Comparison of ENCODE assay signal across 22 cellular contexts in genomic region chr2:51624995-51625394, GRCh38.
DNase-seq lines count a peak whose midpoint lies in the region; ATAC-seq and TF ChIP-seq lines count a peak whose summit lies in the region.
"Had no signal": no experiment of that assay in that cellular context is flagged by ENCODE, and none has a peak within 500 bp of the region (broad histone marks: within the 10 kb centered on the region; RNA-seq: fewer than 3 reads in every experiment).

No MANE protein-coding gene starts in this region.

- no peaks in the 10 kb centered on the region for H3K9me3 ChIP-seq in hepatocyte (ENCODE audit: low read depth)
- H3K9me3 ChIP-seq: BLaER1, gastroesophageal sphincter had no signal

- H4K20me1 ChIP-seq in hepatocyte (ENCODE audit: insufficient read depth, poor library complexity, severe bottlenecking): no peaks in the 10 kb centered on the region
- H4K20me1 ChIP-seq: BLaER1 had no signal

- no peaks in the 10 kb centered on the region for H3K36me3 ChIP-seq in hepatocyte (replicated peaks; ENCODE audit: insufficient read depth, low read depth)
- H3K36me3 ChIP-seq: BLaER1, gastroesophageal sphincter had no signal

- no peaks in the 10 kb centered on the region for H3K4me1 ChIP-seq in hepatocyte (ENCODE audit: insufficient read depth)
- H3K4me1 ChIP-seq: BLaER1, gastroesophageal sphincter had no signal

- ATAC-seq in GM19395 (IDR thresholded peaks at IDR 0.05; ENCODE audit: unreplicated experiment): no peak
- ATAC-seq: activated naive CD8-positive, alpha-beta T cell treated with anti-CD3 and anti-CD28 coated beads, Interleukin-2, amount 50 U/mL, for 24 hours; gastroesophageal sphincter; left colon had no signal

- DNase-seq in HS-5 (ENCODE audit: low read depth): peak; percentile 36
- DNase-seq in astrocyte of the hippocampus (ENCODE audit: low read depth, low spot score): peak; percentile 47
- peak; percentile 1 for DNase-seq in fibroblast of the conjunctiva (ENCODE audit: low read depth)
- DNase-seq in stromal cell of bone marrow (ENCODE audit: low read depth): peak; percentile 40
- DNase-seq in hepatocyte (ENCODE audit: low spot score): no peak
- DNase-seq in NCI-H748 treated with DMSO at 0.1 percent for 48 hours (lab: John Stamatoyannopoulos, UW): no peak
- DNase-seq in NCI-H2029 treated with DMSO at 0.1 percent for 48 hours (lab: John Stamatoyannopoulos, UW): no peak
- DNase-seq: activated CD4-positive, alpha-beta T cell treated with anti-CD3 and anti-CD28 coated beads, Interleukin-2, amount 10 ng/mL, durations not matched to agents 24 days and 14 days; activated naive CD8-positive, alpha-beta T cell treated with anti-CD3 and anti-CD28 coated beads, Interleukin-2, amount 50 U/mL, for 24 hours; cerebellar nuclear complex; H9; left colon; midbrain; NCI-H1048; NCI-H2029; NCI-H446; nephron progenitor cell; stimulated activated CD4-positive, alpha-beta T cell treated with anti-CD3 and anti-CD28 coated beads, Interleukin-4, amount 100 ng/mL, for 24 hours had no signal

- H3K4me2 ChIP-seq in hepatocyte: no peak overlapping the region
- H3K4me2 ChIP-seq: BLaER1 had no signal

- no peaks in the 10 kb centered on the region for H3K27me3 ChIP-seq in hepatocyte
- H3K27me3 ChIP-seq: BLaER1, gastroesophageal sphincter had no signal

- no peak for TF ChIP-seq CTCF in hepatocyte (IDR thresholded peaks at IDR 0.05; ENCODE audit: poor library complexity)

- no peaks in the 10 kb centered on the region for H3K79me2 ChIP-seq in hepatocyte

- WGBS in hepatocyte (ENCODE audit: low lambda C conversion rate, missing lambda C conversion rate): 76% methylated on average over 3 of the region's 3 CpGs

- no peaks in the 10 kb centered on the region for H3K9me2 ChIP-seq in hepatocyte (replicated peaks; ENCODE audit: insufficient read depth)

- no peak overlapping the region for H3K27ac ChIP-seq in hepatocyte
- H3K27ac ChIP-seq: BLaER1, gastroesophageal sphincter, HL-60 had no signal

- no peak overlapping the region for H2AFZ ChIP-seq in hepatocyte

- no peak overlapping the region for H3K4me3 ChIP-seq in hepatocyte
- H3K4me3 ChIP-seq: BLaER1, gastroesophageal sphincter had no signal

Comparison
In these comparisons a context has a peak if more than half of its experiments do, and no peak if none do; other contexts are left out.
1. DNase-seq: peak in HS-5 (single experiment), astrocyte of the hippocampus (single experiment), fibroblast of the conjunctiva (single experiment) and stromal cell of bone marrow (single experiment); none in hepatocyte (single experiment), NCI-H748 treated with DMSO at 0.1 percent for 48 hours (single experiment) and NCI-H2029 treated with DMSO at 0.1 percent for 48 hours (single experiment).